1 cellular context compared by ENCODE assay signal in genomic region chr19:488505-489417, GRCh38.
TF ChIP-seq lines count a peak whose summit lies in the region.

No MANE protein-coding gene starts in this region.

TF ChIP-seq in HepG2, 621 proteins besides CTCF, POLR2A, EP300 and RAD21 (continued from another document and continues in another):
- TF ChIP-seq, protein P1, sequence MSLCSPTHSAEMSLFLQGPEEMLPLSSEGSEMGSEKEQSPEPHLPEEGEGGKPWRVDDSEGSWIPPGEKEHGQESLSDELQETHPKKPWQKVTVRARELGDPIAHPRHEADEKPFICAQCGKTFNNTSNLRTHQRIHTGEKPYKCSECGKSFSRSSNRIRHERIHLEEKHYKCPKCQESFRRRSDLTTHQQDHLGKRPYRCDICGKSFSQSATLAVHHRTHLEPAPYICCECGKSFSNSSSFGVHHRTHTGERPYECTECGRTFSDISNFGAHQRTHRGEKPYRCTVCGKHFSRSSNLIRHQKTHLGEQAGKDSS (CRISPR knock-in tag; IDR thresholded peaks at IDR 0.05; ENCODE audit: borderline replicate concordance, low read depth) = 0 out of 2 replicates have a peak, but pooled peaks have one; percentile 54
- TF ChIP-seq ZNF792 (CRISPR knock-in tag; IDR thresholded peaks at IDR 0.05) = peak; percentile 46; the same call in 1 of the 2 replicates
- no peak for TF ChIP-seq RBM22 (optimal IDR thresholded peaks at IDR 0.05; ENCODE audit: low read length)
- peak; percentile 79 for TF ChIP-seq ZNF777 (CRISPR knock-in tag; IDR thresholded peaks at IDR 0.05)
- TF ChIP-seq, protein P2, sequence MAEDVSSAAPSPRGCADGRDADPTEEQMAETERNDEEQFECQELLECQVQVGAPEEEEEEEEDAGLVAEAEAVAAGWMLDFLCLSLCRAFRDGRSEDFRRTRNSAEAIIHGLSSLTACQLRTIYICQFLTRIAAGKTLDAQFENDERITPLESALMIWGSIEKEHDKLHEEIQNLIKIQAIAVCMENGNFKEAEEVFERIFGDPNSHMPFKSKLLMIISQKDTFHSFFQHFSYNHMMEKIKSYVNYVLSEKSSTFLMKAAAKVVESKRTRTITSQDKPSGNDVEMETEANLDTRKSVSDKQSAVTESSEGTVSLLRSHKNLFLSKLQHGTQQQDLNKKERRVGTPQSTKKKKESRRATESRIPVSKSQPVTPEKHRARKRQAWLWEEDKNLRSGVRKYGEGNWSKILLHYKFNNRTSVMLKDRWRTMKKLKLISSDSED (CRISPR knock-in tag; IDR thresholded peaks at IDR 0.05) = no peak
- no peak for TF ChIP-seq SMAD1 (CRISPR knock-in tag; IDR thresholded peaks at IDR 0.05; ENCODE audit: borderline replicate concordance, low read depth)
- TF ChIP-seq ZNF788 (CRISPR knock-in tag; IDR thresholded peaks at IDR 0.05; ENCODE audit: borderline replicate concordance) = no peak; the same call in 1 of the 2 replicates
- no peak; the same call in 1 of the 2 replicates for TF ChIP-seq NFYB (CRISPR knock-in tag; IDR thresholded peaks at IDR 0.05)
- no peak for TF ChIP-seq PPARG (CRISPR knock-in tag; conservative IDR thresholded peaks at IDR 0.05)
- TF ChIP-seq, protein P3, sequence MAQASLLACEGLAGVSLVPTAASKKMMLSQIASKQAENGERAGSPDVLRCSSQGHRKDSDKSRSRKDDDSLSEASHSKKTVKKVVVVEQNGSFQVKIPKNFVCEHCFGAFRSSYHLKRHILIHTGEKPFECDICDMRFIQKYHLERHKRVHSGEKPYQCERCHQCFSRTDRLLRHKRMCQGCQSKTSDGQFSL (CRISPR knock-in tag; IDR thresholded peaks at IDR 0.05) = peak; percentile 48; the same call in 1 of the 2 replicates
- no peak for TF ChIP-seq ZFP36 (IDR thresholded peaks at IDR 0.05; ENCODE audit: borderline replicate concordance, low read depth, low read length, partially characterized antibody)
- TF ChIP-seq, protein P4, sequence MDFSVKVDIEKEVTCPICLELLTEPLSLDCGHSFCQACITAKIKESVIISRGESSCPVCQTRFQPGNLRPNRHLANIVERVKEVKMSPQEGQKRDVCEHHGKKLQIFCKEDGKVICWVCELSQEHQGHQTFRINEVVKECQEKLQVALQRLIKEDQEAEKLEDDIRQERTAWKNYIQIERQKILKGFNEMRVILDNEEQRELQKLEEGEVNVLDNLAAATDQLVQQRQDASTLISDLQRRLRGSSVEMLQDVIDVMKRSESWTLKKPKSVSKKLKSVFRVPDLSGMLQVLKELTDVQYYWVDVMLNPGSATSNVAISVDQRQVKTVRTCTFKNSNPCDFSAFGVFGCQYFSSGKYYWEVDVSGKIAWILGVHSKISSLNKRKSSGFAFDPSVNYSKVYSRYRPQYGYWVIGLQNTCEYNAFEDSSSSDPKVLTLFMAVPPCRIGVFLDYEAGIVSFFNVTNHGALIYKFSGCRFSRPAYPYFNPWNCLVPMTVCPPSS (IDR thresholded peaks at IDR 0.05) = no peak
- TF ChIP-seq, protein P5, sequence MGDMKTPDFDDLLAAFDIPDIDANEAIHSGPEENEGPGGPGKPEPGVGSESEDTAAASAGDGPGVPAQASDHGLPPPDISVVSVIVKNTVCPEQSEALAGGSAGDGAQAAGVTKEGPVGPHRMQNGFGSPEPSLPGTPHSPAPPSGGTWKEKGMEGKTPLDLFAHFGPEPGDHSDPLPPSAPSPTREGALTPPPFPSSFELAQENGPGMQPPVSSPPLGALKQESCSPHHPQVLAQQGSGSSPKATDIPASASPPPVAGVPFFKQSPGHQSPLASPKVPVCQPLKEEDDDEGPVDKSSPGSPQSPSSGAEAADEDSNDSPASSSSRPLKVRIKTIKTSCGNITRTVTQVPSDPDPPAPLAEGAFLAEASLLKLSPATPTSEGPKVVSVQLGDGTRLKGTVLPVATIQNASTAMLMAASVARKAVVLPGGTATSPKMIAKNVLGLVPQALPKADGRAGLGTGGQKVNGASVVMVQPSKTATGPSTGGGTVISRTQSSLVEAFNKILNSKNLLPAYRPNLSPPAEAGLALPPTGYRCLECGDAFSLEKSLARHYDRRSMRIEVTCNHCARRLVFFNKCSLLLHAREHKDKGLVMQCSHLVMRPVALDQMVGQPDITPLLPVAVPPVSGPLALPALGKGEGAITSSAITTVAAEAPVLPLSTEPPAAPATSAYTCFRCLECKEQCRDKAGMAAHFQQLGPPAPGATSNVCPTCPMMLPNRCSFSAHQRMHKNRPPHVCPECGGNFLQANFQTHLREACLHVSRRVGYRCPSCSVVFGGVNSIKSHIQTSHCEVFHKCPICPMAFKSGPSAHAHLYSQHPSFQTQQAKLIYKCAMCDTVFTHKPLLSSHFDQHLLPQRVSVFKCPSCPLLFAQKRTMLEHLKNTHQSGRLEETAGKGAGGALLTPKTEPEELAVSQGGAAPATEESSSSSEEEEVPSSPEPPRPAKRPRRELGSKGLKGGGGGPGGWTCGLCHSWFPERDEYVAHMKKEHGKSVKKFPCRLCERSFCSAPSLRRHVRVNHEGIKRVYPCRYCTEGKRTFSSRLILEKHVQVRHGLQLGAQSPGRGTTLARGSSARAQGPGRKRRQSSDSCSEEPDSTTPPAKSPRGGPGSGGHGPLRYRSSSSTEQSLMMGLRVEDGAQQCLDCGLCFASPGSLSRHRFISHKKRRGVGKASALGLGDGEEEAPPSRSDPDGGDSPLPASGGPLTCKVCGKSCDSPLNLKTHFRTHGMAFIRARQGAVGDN (CRISPR knock-in tag; IDR thresholded peaks at IDR 0.05) = peak; percentile 76
- no peak for TF ChIP-seq PRPF4 (IDR thresholded peaks at IDR 0.05; ENCODE audit: low read depth, low read length, poor library complexity, severe bottlenecking)
- no peak for TF ChIP-seq NKX3-1 (CRISPR knock-in tag; IDR thresholded peaks at IDR 0.05)
- TF ChIP-seq, protein P6, sequence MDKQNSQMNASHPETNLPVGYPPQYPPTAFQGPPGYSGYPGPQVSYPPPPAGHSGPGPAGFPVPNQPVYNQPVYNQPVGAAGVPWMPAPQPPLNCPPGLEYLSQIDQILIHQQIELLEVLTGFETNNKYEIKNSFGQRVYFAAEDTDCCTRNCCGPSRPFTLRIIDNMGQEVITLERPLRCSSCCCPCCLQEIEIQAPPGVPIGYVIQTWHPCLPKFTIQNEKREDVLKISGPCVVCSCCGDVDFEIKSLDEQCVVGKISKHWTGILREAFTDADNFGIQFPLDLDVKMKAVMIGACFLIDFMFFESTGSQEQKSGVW (CRISPR knock-in tag; IDR thresholded peaks at IDR 0.05; ENCODE audit: borderline replicate concordance) = no peak
- TF ChIP-seq SMC3 (IDR thresholded peaks at IDR 0.05; ENCODE audit: low read length) = no peak
- peak; percentile 92; the same call in 1 of the 2 replicates for TF ChIP-seq IRF2 (CRISPR knock-in tag; IDR thresholded peaks at IDR 0.05)
- TF ChIP-seq, protein P7, sequence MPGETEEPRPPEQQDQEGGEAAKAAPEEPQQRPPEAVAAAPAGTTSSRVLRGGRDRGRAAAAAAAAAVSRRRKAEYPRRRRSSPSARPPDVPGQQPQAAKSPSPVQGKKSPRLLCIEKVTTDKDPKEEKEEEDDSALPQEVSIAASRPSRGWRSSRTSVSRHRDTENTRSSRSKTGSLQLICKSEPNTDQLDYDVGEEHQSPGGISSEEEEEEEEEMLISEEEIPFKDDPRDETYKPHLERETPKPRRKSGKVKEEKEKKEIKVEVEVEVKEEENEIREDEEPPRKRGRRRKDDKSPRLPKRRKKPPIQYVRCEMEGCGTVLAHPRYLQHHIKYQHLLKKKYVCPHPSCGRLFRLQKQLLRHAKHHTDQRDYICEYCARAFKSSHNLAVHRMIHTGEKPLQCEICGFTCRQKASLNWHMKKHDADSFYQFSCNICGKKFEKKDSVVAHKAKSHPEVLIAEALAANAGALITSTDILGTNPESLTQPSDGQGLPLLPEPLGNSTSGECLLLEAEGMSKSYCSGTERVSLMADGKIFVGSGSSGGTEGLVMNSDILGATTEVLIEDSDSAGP (CRISPR knock-in tag; IDR thresholded peaks at IDR 0.05; ENCODE audit: borderline replicate concordance) = peak; percentile 62; the same call in 1 of the 2 replicates
- TF ChIP-seq PTBP1 (IDR thresholded peaks at IDR 0.05; ENCODE audit: low read depth, low read length, poor library complexity, severe bottlenecking) = no peak
- no peak for TF ChIP-seq ZMYM2 (CRISPR knock-in tag; IDR thresholded peaks at IDR 0.05)
- no peak for TF ChIP-seq ZNF570 (CRISPR knock-in tag; IDR thresholded peaks at IDR 0.05; ENCODE audit: borderline replicate concordance)
- TF ChIP-seq ASH2L (IDR thresholded peaks at IDR 0.05; ENCODE audit: insufficient read length, low read depth, low read length) = peak; percentile 57
- no peak for TF ChIP-seq ZKSCAN5 (CRISPR knock-in tag; IDR thresholded peaks at IDR 0.05)
- 0 out of 2 replicates have a peak, but pooled peaks have one; percentile 2 for TF ChIP-seq CEBPG (CRISPR knock-in tag; IDR thresholded peaks at IDR 0.05)
- no peak for TF ChIP-seq RBAK (CRISPR knock-in tag; IDR thresholded peaks at IDR 0.05)
- peak; percentile 95 for TF ChIP-seq GMEB1 (CRISPR knock-in tag; IDR thresholded peaks at IDR 0.05; ENCODE audit: borderline replicate concordance)
- TF ChIP-seq ZNF674 (CRISPR knock-in tag; IDR thresholded peaks at IDR 0.05; ENCODE audit: low read depth) = no peak
- TF ChIP-seq ZNF552 (CRISPR knock-in tag; IDR thresholded peaks at IDR 0.05; ENCODE audit: borderline replicate concordance) = 0 out of 2 replicates have a peak, but pooled peaks have one; percentile 21
- no peak for TF ChIP-seq ZNF138 (CRISPR knock-in tag; IDR thresholded peaks at IDR 0.05; ENCODE audit: low read depth)
- peak; percentile 27; the same call in 1 of the 2 replicates for TF ChIP-seq KDM6A (CRISPR knock-in tag; IDR thresholded peaks at IDR 0.05; ENCODE audit: low read depth)
- TF ChIP-seq, protein P8, sequence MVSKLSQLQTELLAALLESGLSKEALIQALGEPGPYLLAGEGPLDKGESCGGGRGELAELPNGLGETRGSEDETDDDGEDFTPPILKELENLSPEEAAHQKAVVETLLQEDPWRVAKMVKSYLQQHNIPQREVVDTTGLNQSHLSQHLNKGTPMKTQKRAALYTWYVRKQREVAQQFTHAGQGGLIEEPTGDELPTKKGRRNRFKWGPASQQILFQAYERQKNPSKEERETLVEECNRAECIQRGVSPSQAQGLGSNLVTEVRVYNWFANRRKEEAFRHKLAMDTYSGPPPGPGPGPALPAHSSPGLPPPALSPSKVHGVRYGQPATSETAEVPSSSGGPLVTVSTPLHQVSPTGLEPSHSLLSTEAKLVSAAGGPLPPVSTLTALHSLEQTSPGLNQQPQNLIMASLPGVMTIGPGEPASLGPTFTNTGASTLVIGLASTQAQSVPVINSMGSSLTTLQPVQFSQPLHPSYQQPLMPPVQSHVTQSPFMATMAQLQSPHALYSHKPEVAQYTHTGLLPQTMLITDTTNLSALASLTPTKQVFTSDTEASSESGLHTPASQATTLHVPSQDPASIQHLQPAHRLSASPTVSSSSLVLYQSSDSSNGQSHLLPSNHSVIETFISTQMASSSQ (IDR thresholded peaks at IDR 0.05; ENCODE audit: low read depth) = no peak
- TF ChIP-seq, protein P8 (CRISPR knock-in tag; IDR thresholded peaks at IDR 0.05; ENCODE audit: borderline replicate concordance) = peak; percentile 74
- no peak for TF ChIP-seq JARID2 (CRISPR knock-in tag; IDR thresholded peaks at IDR 0.05; ENCODE audit: insufficient replicate concordance)
- TF ChIP-seq ZC3H4 (CRISPR knock-in tag; IDR thresholded peaks at IDR 0.05; ENCODE audit: borderline replicate concordance) = no peak
- no peak; the same call in 1 of the 2 replicates for TF ChIP-seq ZNF704 (CRISPR knock-in tag; IDR thresholded peaks at IDR 0.05; ENCODE audit: borderline replicate concordance)
- TF ChIP-seq RNF2 (conservative IDR thresholded peaks at IDR 0.05; ENCODE audit: low read depth) = peak; percentile 58; the same call in 1 of the 2 replicates
- peak; percentile 94 for TF ChIP-seq ZNF143 (CRISPR knock-in tag; IDR thresholded peaks at IDR 0.05)
- TF ChIP-seq ZNF431 (CRISPR knock-in tag; IDR thresholded peaks at IDR 0.05; ENCODE audit: borderline replicate concordance, low read depth) = 0 out of 2 replicates have a peak, but pooled peaks have one; percentile 78
- no peak for TF ChIP-seq ZNF660 (CRISPR knock-in tag; IDR thresholded peaks at IDR 0.05; ENCODE audit: borderline replicate concordance, low read depth)
- TF ChIP-seq ZFY (CRISPR knock-in tag; IDR thresholded peaks at IDR 0.05) = peak; percentile 94
- TF ChIP-seq REXO4 (CRISPR knock-in tag; IDR thresholded peaks at IDR 0.05; ENCODE audit: borderline replicate concordance) = no peak
- peak; percentile 91 for TF ChIP-seq GABPB1 (CRISPR knock-in tag; IDR thresholded peaks at IDR 0.05)
- peak; percentile 65 for TF ChIP-seq HNRNPK (IDR thresholded peaks at IDR 0.05; ENCODE audit: low read depth, low read length, poor library complexity, severe bottlenecking)
- TF ChIP-seq XBP1 (CRISPR knock-in tag; IDR thresholded peaks at IDR 0.05) = no peak
- peak; percentile 73; the same call in 1 of the 2 replicates for TF ChIP-seq ZNF564 (CRISPR knock-in tag; IDR thresholded peaks at IDR 0.05)
- no peak; the same call in 2 of the 3 replicates for TF ChIP-seq MXI1 (IDR thresholded peaks at IDR 0.05; ENCODE audit: borderline replicate concordance, low read depth, low read length)
- TF ChIP-seq NFIB (CRISPR knock-in tag; IDR thresholded peaks at IDR 0.05; ENCODE audit: borderline replicate concordance) = no peak
- TF ChIP-seq HOXD1 (CRISPR knock-in tag; IDR thresholded peaks at IDR 0.05) = no peak
